Comparison of ENCODE assay signal across 1 cellular context in the genomic region with DNA sequence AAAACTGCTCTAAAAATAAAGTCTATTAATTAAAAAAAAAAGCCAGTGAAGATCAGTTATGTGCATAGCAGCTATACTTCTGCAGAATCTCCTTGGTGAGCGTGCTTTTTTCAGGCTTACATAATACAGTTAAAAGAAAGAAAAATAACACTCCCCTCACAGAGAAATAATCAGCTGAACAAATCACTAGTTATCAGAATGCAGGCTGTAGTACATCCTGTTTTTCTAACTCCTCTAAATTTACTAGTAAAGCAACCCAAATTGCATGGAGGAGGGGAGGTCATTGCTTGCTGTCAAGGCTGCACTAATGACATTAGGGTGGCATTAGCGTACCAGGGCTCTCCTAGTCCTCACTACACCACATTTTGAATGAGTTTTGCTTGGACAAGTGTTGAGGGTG.
TF ChIP-seq lines count a peak whose summit lies in the region.

No MANE protein-coding gene starts in this region.

TF ChIP-seq in endothelial cell of umbilical vein, 7 proteins besides CTCF, POLR2A, EP300 and RAD21:
- no peak for TF ChIP-seq FOS (IDR thresholded peaks at IDR 0.05; ENCODE audit: borderline replicate concordance, insufficient read depth, low read length)
- TF ChIP-seq MAX (IDR thresholded peaks at IDR 0.05; ENCODE audit: insufficient read depth, insufficient read length), result no peak
- TF ChIP-seq MYC (IDR thresholded peaks at IDR 0.05; ENCODE audit: low read depth, low read length), result no peak
- no peak for TF ChIP-seq POLR2AphosphoS5 (IDR thresholded peaks at IDR 0.05; ENCODE audit: insufficient read depth, low read depth, low read length)
- no peak for TF ChIP-seq EZH2 (IDR thresholded peaks at IDR 0.05; ENCODE audit: borderline replicate concordance, low read depth, low read length, severe bottlenecking)
- TF ChIP-seq GATA2 (IDR thresholded peaks at IDR 0.05; ENCODE audit: insufficient read depth, insufficient read length, low read depth, low read length), result no peak
- TF ChIP-seq JUN (IDR thresholded peaks at IDR 0.05; ENCODE audit: borderline replicate concordance, insufficient read depth, insufficient read length, low read depth), result no peak
